Comparison of ENCODE assay signal across 9 cellular contexts in genomic region chr6:72861935-72862432, GRCh38.
DNase-seq lines count a peak whose midpoint lies in the region; ATAC-seq, FAIRE-seq and TF ChIP-seq lines count a peak whose summit lies in the region.
"Had no signal": no experiment of that assay in that cellular context is flagged by ENCODE, and none has a peak within 500 bp of the region (broad histone marks: within the 10 kb centered on the region; RNA-seq: fewer than 3 reads in every experiment).

No MANE protein-coding gene starts in this region.

- ATAC-seq in GM18511 (IDR thresholded peaks at IDR 0.05; ENCODE audit: unreplicated experiment) (peak; percentile 78), sciatic nerve (peak; percentile 71), HG03469 (IDR thresholded peaks at IDR 0.05; ENCODE audit: unreplicated experiment) (no peak)
- ATAC-seq: WTC11 had no signal

- peak; percentile 44 for FAIRE-seq in HTR-8/SVneo (lab: Jason Lieb, UNC)
- FAIRE-seq in bronchial epithelial cell (lab: Jason Lieb, UNC) = no peak

- intact Hi-C loops in sciatic nerve (cut with DNase I) = no loop called here

- DNase-seq in HTR-8/SVneo (ENCODE audit: insufficient read length, low spot score) (peak; percentile 27), bronchial epithelial cell (ENCODE audit: low read depth) (peak; percentile 72), sciatic nerve (ENCODE audit: low spot score) (no peak), NCI-H82 (lab: John Stamatoyannopoulos, UW) (no peak), NCI-H82 treated with DMSO at 0.1 percent for 48 hours (lab: John Stamatoyannopoulos, UW; ENCODE audit: unreplicated experiment) (no peak)
- DNase-seq in activated effector memory CD4-positive, alpha-beta T cell treated with Interleukin-2 at 50 U/mL for 16 hours = no peak

- TF ChIP-seq CTCF in bronchial epithelial cell (IDR thresholded peaks at IDR 0.05; ENCODE audit: insufficient read depth, low read length, severe bottlenecking) = no peak

- H3K27me3 ChIP-seq in bronchial epithelial cell (ENCODE audit: control insufficient read depth, insufficient read depth, low read length) = no peaks in the 10 kb centered on the region

- no peak overlapping the region for H3K4me3 ChIP-seq in bronchial epithelial cell (ENCODE audit: low read depth, low read length)

- H3K36me3 ChIP-seq in bronchial epithelial cell (ENCODE audit: control insufficient read depth, insufficient read depth, low read length) = no peaks in the 10 kb centered on the region

Comparison
In these comparisons a context has a peak if more than half of its experiments do, and no peak if none do; other contexts are left out.
1. DNase-seq: peak in HTR-8/SVneo (single experiment) and bronchial epithelial cell (single experiment); none in sciatic nerve (single experiment), activated effector memory CD4-positive, alpha-beta T cell treated with Interleukin-2 at 50 U/mL for 16 hours (single experiment), NCI-H82 (single experiment) and NCI-H82 treated with DMSO at 0.1 percent for 48 hours (single experiment).